ENCODE assay signal across 15 cellular contexts in the genomic region with DNA sequence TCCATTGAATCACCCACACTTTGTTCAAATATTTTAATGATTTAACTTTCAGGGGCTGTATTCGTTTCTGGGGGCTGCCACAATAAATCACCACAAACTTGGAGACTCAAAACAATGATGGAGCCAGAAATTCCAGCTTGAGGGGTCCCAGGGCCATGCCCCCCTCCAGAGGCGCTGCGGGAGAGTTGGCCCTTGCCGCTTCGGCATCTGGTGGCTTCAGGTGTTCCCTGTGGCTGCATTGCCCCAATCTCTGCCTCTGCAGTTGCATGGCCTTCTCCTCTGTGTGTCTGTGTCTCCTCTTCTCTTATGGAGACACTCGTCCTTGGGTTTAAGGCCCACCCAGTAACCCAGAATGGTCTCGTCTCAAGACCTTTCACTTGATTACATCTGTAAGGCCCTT.
A peak's percentile ranks its signal among the peaks of the same experiment; 100 is the strongest.
DNase-seq lines count a peak whose midpoint lies in the region; ATAC-seq, FAIRE-seq and TF ChIP-seq lines count a peak whose summit lies in the region.
"Had no signal": no experiment of that assay in that cellular context is flagged by ENCODE, and none has a peak within 500 bp of the region (broad histone marks: within the 10 kb centered on the region; RNA-seq: fewer than 3 reads in every experiment).

No MANE protein-coding gene starts in this region.

- no peaks in the 10 kb centered on the region for H4K20me1 ChIP-seq in H1 (replicated peaks in 1 of 2; ENCODE audit: control insufficient read depth in 1 of 2, insufficient read depth in 2 of 2, low read length in 2 of 2)
- H4K20me1 ChIP-seq: BLaER1 treated with 17β-estradiol and CSF1 and Interleukin-3, amounts not matched to agents 10 nM and 100 nM had no signal

- no peak overlapping the region for H3K18ac ChIP-seq in H1 (ENCODE audit: extremely low read depth, low read length)

- H3K23ac ChIP-seq in H1 (ENCODE audit: insufficient read length): no peak overlapping the region

- no peak overlapping the region for H3K14ac ChIP-seq in H1 (ENCODE audit: insufficient read length)

- no peak overlapping the region for H4K5ac ChIP-seq in H1 (ENCODE audit: insufficient read length, low read depth, low read length)

- no peaks in the 10 kb centered on the region for H3K27me3 Mint-ChIP-seq in nephron progenitor cell (ENCODE audit: low read depth, poor library complexity)
- H3K27me3 Mint-ChIP-seq: B cell had no signal

- no peak for TF ChIP-seq RAD21 in H1 (IDR thresholded peaks at IDR 0.05 in 1 of 2, conservative IDR thresholded peaks at IDR 0.05 in 1 of 2; ENCODE audit: low read depth in 2 of 2, low read length in 2 of 2)

- peak; percentile 49 for DNase-seq in RWPE2 (ENCODE audit: low spot score)
- no peak for DNase-seq in H1 (ENCODE audit: low read depth in 1 of 2, low spot score in 2 of 2)
- DNase-seq in nephron progenitor cell: no peak
- no peak for DNase-seq in NCI-H1436 (lab: John Stamatoyannopoulos, UW)
- DNase-seq in stimulated activated CD4-positive, alpha-beta T cell treated with anti-CD3 and anti-CD28 coated beads, Interleukin-2, amount 100 ng/mL, for 24 hours: no peak
- DNase-seq: Calu3; CD8-positive, alpha-beta T cell; DMS79 treated with DMSO at 0.1 percent for 48 hours; GF-D8; GOT3; H9 had no signal

- H3K56ac ChIP-seq in H1 (replicated peaks; ENCODE audit: insufficient read length, low read depth, low read length): no peak overlapping the region

- H2AFZ ChIP-seq in H1 (ENCODE audit: low read length): no peak overlapping the region

- no peak overlapping the region for H2AK5ac ChIP-seq in H1 (ENCODE audit: low read depth, low read length)

- H3K27me3 ChIP-seq in RWPE2 (ENCODE audit: insufficient read depth, poor library complexity, severe bottlenecking): no peaks in the 10 kb centered on the region
- H3K27me3 ChIP-seq in H1 (replicated peaks in 1 of 4; ENCODE audit: control insufficient read depth in 3 of 4, extremely low read depth in 1 of 4, insufficient read depth in 3 of 4, low read length in 3 of 4): no peaks in the 10 kb centered on the region
- H3K27me3 ChIP-seq: BLaER1 treated with 17β-estradiol and CSF1 and Interleukin-3, amounts not matched to agents 10 nM and 100 nM had no signal

- H2BK12ac ChIP-seq in H1 (ENCODE audit: low read depth, low read length): 0 out of 2 replicates have a peak overlapping the region, but pooled peaks have one; percentile 29

- H3K4me3 Mint-ChIP-seq in nephron progenitor cell: no peak overlapping the region
- H3K4me3 Mint-ChIP-seq: B cell; CD8-positive, alpha-beta T cell; H9 had no signal

- H3K4me2 ChIP-seq in H1 (ENCODE audit: insufficient read depth in 1 of 2, low read depth in 2 of 2, low read length in 2 of 2): no peak overlapping the region
- H3K4me2 ChIP-seq: BLaER1 treated with 17β-estradiol and CSF1 and Interleukin-3, amounts not matched to agents 10 nM and 100 nM had no signal

- H3K79me1 ChIP-seq in H1 (ENCODE audit: low read depth, low read length): no peaks in the 10 kb centered on the region

- no peaks in the 10 kb centered on the region for H3K79me2 ChIP-seq in H1 (ENCODE audit: control insufficient read depth in 1 of 2, insufficient read depth in 2 of 2, low read length in 2 of 2)

- H3K4me1 ChIP-seq in RWPE2 (ENCODE audit: insufficient read depth, poor library complexity, severe bottlenecking) (no peaks in the 10 kb centered on the region), H1 (replicated peaks in 1 of 4; ENCODE audit: control insufficient read depth in 3 of 4, insufficient read depth in 4 of 4, low read length in 3 of 4) (peaks cover 0 to 3% (median 0%) of the 10 kb centered on the region in 4 experiments; a peak in 1 of 7 replicates)

- H3K9me3 ChIP-seq in RWPE2 (ENCODE audit: severe bottlenecking) (no peaks in the 10 kb centered on the region), H1 (ENCODE audit: insufficient read depth in 2 of 2, low read depth in 1 of 2, low read length in 1 of 2) (no peaks in the 10 kb centered on the region)

- H3K36me3 ChIP-seq in RWPE2 (ENCODE audit: low read depth) (no peaks in the 10 kb centered on the region), H1 (ENCODE audit: control insufficient read depth in 2 of 4, insufficient read depth in 4 of 4, low read length in 3 of 4) (no peaks in the 10 kb centered on the region)
- H3K36me3 ChIP-seq: BLaER1 treated with 17β-estradiol and CSF1 and Interleukin-3, amounts not matched to agents 10 nM and 100 nM had no signal

- peak overlapping the region; percentile 78 for H3K27ac Mint-ChIP-seq in nephron progenitor cell
- H3K27ac Mint-ChIP-seq: B cell; CD8-positive, alpha-beta T cell; H9 had no signal

- peak overlapping the region; percentile 62 for H4K91ac ChIP-seq in H1 (replicated peaks; ENCODE audit: insufficient read length, low read length)

- WGBS in H1 (ENCODE audit: extremely low coverage in 1 of 2, insufficient coverage in 1 of 2, insufficient read length in 1 of 2, insufficient replicate concordance in 2 of 2, low coverage in 1 of 2, low lambda C conversion rate in 2 of 2, missing lambda C conversion rate in 1 of 2), 2 experiments: 81% methylated on average over 7 of the region's 7 CpGs; no CpG with 5 or more reads in 1 of the 2 experiments

- TF ChIP-seq EP300 in H1 (IDR thresholded peaks at IDR 0.05; ENCODE audit: borderline replicate concordance in 1 of 2, low read depth in 2 of 2, low read length in 2 of 2): no peak

- no peak overlapping the region for H2BK120ac ChIP-seq in H1 (replicated peaks; ENCODE audit: low read depth, low read length)

- TF ChIP-seq CTCF in RWPE2 (IDR thresholded peaks at IDR 0.05; ENCODE audit: poor library complexity, severe bottlenecking) (no peak), H1 (IDR thresholded peaks at IDR 0.05; ENCODE audit: control extremely low read depth in 1 of 3, insufficient read depth in 1 of 3, low read depth in 1 of 3, low read length in 3 of 3) (no peak), nephron progenitor cell (IDR thresholded peaks at IDR 0.05) (no peak)

- no peak overlapping the region for H2BK20ac ChIP-seq in H1 (ENCODE audit: low read length)

- CTCF ChIA-PET in H1 (lab: Charles Lee; ENCODE audit: partially characterized antibody): interaction anchor here (2.5 kb wide), 1 partner anchor 12 kb away, joined by 10 read pairs; no protein-coding TSS in a partner anchor

- no peaks in the 10 kb centered on the region for H3K23me2 ChIP-seq in H1 (ENCODE audit: low read depth, low read length)

- H2BK15ac ChIP-seq in H1 (ENCODE audit: low read length): no peak overlapping the region

- H3K27ac ChIP-seq in RWPE2 (ENCODE audit: poor library complexity, severe bottlenecking) (no peak overlapping the region), H1 (ENCODE audit: low read depth, low read length) (no peak overlapping the region)
- H3K27ac ChIP-seq: BLaER1 treated with 17β-estradiol and CSF1 and Interleukin-3, amounts not matched to agents 10 nM and 100 nM had no signal

- no peak overlapping the region for H3K4me3 ChIP-seq in RWPE2 (ENCODE audit: severe bottlenecking)
- no peak overlapping the region for H3K4me3 ChIP-seq in H1 (ENCODE audit: extremely low read depth in 1 of 4, insufficient read depth in 2 of 4, low read depth in 3 of 4, low read length in 4 of 4)
- H3K4me3 ChIP-seq: BLaER1 treated with 17β-estradiol and CSF1 and Interleukin-3, amounts not matched to agents 10 nM and 100 nM had no signal

- H2BK5ac ChIP-seq in H1 (ENCODE audit: low read depth, low read length): no peak overlapping the region

- H3K9ac ChIP-seq in H1 (replicated peaks in 1 of 4; ENCODE audit: extremely low read depth in 1 of 4, low read depth in 3 of 4, low read length in 3 of 4): no peak overlapping the region
- H3K9ac ChIP-seq: BLaER1 treated with 17β-estradiol and CSF1 and Interleukin-3, amounts not matched to agents 10 nM and 100 nM had no signal

- H3K4ac ChIP-seq in H1 (replicated peaks; ENCODE audit: insufficient read length, low read depth, low read length): no peak overlapping the region

- no peak overlapping the region for H4K8ac ChIP-seq in H1 (ENCODE audit: extremely low read depth, insufficient read depth, low read length)

- no peaks in the 10 kb centered on the region for H3K36me3 Mint-ChIP-seq in nephron progenitor cell (ENCODE audit: low read depth)
- H3K36me3 Mint-ChIP-seq: CD8-positive, alpha-beta T cell had no signal

- peaks cover 21% of the 10 kb centered on the region for H3K9me3 Mint-ChIP-seq in nephron progenitor cell
- H3K9me3 Mint-ChIP-seq: CD8-positive, alpha-beta T cell had no signal

- peaks cover 40% of the 10 kb centered on the region for H3K4me1 Mint-ChIP-seq in nephron progenitor cell
- H3K4me1 Mint-ChIP-seq: B cell had no signal

- ATAC-seq in RWPE2 (ENCODE audit: low read depth): no peak
- no peak for ATAC-seq in GM21447 (IDR thresholded peaks at IDR 0.05; ENCODE audit: unreplicated experiment)
- ATAC-seq: CD8-positive, alpha-beta T cell; HepG2 had no signal

- no peak for FAIRE-seq in H1 (lab: Jason Lieb, UNC)
- FAIRE-seq: HepG2 had no signal

- no peak for TF ChIP-seq POLR2A in H1 (IDR thresholded peaks at IDR 0.05; ENCODE audit: control extremely low read depth in 1 of 2, low read depth in 2 of 2, low read length in 2 of 2)

- POLR2A ChIA-PET in H1 (lab: Charles Lee; ENCODE audit: partially characterized antibody): no interaction called here

TF ChIP-seq in H1, 55 proteins besides CTCF, POLR2A, EP300 and RAD21 (continues in another document):
- TF ChIP-seq, protein P1, sequence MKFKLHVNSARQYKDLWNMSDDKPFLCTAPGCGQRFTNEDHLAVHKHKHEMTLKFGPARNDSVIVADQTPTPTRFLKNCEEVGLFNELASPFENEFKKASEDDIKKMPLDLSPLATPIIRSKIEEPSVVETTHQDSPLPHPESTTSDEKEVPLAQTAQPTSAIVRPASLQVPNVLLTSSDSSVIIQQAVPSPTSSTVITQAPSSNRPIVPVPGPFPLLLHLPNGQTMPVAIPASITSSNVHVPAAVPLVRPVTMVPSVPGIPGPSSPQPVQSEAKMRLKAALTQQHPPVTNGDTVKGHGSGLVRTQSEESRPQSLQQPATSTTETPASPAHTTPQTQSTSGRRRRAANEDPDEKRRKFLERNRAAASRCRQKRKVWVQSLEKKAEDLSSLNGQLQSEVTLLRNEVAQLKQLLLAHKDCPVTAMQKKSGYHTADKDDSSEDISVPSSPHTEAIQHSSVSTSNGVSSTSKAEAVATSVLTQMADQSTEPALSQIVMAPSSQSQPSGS (IDR thresholded peaks at IDR 0.05; ENCODE audit: low read length): no peak
- TF ChIP-seq CHD1 (IDR thresholded peaks at IDR 0.05; ENCODE audit: low read depth, low read length): no peak
- TF ChIP-seq, protein P2, sequence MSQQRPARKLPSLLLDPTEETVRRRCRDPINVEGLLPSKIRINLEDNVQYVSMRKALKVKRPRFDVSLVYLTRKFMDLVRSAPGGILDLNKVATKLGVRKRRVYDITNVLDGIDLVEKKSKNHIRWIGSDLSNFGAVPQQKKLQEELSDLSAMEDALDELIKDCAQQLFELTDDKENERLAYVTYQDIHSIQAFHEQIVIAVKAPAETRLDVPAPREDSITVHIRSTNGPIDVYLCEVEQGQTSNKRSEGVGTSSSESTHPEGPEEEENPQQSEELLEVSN (IDR thresholded peaks at IDR 0.05): no peak
- no peak for TF ChIP-seq MAFK (IDR thresholded peaks at IDR 0.05; ENCODE audit: low read depth, low read length)
- no peak for TF ChIP-seq YY1 (IDR thresholded peaks at IDR 0.05; ENCODE audit: low read depth, low read length)
- no peak for TF ChIP-seq TBP (IDR thresholded peaks at IDR 0.05; ENCODE audit: low read depth, low read length)
- no peak for TF ChIP-seq CBX5 (IDR thresholded peaks at IDR 0.05; ENCODE audit: low read depth, low read length)
- no peak for TF ChIP-seq BRCA1 (IDR thresholded peaks at IDR 0.05; ENCODE audit: low read depth, low read length)
